Comparison of ENCODE assay signal across 19 cellular contexts in the genomic region with DNA sequence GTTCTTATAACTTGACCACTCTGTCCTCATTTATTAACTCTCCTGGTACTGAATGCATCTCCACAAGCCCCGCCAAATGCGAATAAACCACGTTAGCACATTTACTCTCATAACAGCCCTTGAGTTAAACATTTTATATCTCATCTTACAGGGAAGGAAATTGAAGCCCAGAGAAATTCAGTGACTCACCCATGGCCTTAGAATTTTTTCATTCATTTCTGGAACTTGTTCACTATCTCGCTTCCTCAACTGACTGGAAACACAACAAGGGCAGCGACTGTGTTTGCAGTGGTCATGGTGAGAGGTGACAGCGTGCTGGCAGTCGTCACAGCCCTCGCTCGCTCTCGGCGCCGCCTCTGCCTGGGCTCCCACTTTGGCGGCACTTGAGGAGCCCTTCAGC. TPM values are rescaled to one million over a fixed set of nuclear protein-coding genes. Genes with fewer than 3 reads are reported as not detected.
"Had no signal": no experiment of that assay in that cellular context is flagged by ENCODE, and none has a peak within 500 bp of the region (broad histone marks: within the 10 kb centered on the region; RNA-seq: fewer than 3 reads in every experiment).

No MANE protein-coding gene starts in this region.

- H3K27ac ChIP-seq: body of pancreas, coronary artery had no signal

- H3K4me1 ChIP-seq: body of pancreas had no signal

- DNase-seq: activated CD4-positive, alpha-beta T cell treated with anti-CD3 and anti-CD28 coated beads for 48 hours; activated CD4-positive, CD25-positive, alpha-beta regulatory T cell; activated CD8-positive, alpha-beta T cell treated with anti-CD3 and anti-CD28 coated beads for 36 hours; activated naive CD4-positive, alpha-beta T cell; activated naive CD8-positive, alpha-beta T cell treated with anti-CD3 and anti-CD28 coated beads for 36 hours; activated T-cell treated with anti-CD3 and anti-CD28 coated beads, Interleukin-2, amount 50 U/mL, for 1 hour; amygdala; body of pancreas; immature natural killer cell; left ventricle myocardium superior; naive thymus-derived CD4-positive, alpha-beta T cell; posterior cingulate gyrus; stimulated activated CD4-positive, alpha-beta T cell treated with anti-CD3 and anti-CD28 coated beads, Interleukin-1b, Interleukin-23, amount 100 ng/mL, for 48 hours; stimulated activated naive CD4-positive, alpha-beta T cell treated with Interleukin-2 at 50 U/mL for 16 hours; T-helper 17 cell; trophoblast cell had no signal

- H3K4me3 ChIP-seq: body of pancreas, coronary artery had no signal

- ATAC-seq: activated CD8-positive, alpha-beta T cell treated with anti-CD3 and anti-CD28 coated beads for 36 hours; activated T-helper 17 cell treated with anti-CD3 and anti-CD28 coated beads, Interleukin-2, amount 50 U/mL, for 72 hours; body of pancreas; esophagus mucosa; naive thymus-derived CD4-positive, alpha-beta T cell; T-helper 17 cell had no signal

- H3K27me3 ChIP-seq: body of pancreas had no signal

- H3K9me3 ChIP-seq: body of pancreas had no signal

RNA-seq across cellular contexts. Expression of a gene that starts 39.5 kb away (rescaled TPM):
- total RNA-seq: activated T-helper 17 cell treated with anti-CD3 and anti-CD28 coated beads, Interleukin-2, amount 50 U/mL, for 72 hours; T-helper 17 cell had no signal
